In genomic region chr19:2977001-2977685, GRCh38 we compare ENCODE assay signal across 1 cellular context.
TF ChIP-seq lines count a peak whose summit lies in the region.

Gene TLE6, plus strand, starts transcription at chr19:2977564. Its CDS starts 670 bp downstream, at chr19:2978234.

TF ChIP-seq in K562, 482 proteins besides CTCF, POLR2A, EP300 and RAD21 (continued from another document and continues in another):
- TF ChIP-seq ZBTB43 (CRISPR knock-in tag; IDR thresholded peaks at IDR 0.05) (no peak), ZNF778 (CRISPR knock-in tag; IDR thresholded peaks at IDR 0.05) (no peak), ZNF431 (CRISPR knock-in tag; IDR thresholded peaks at IDR 0.05) (peak; percentile 51; the same call in 1 of the 2 replicates), TSC22D4 (tag; IDR thresholded peaks at IDR 0.05) (no peak), NFRKB (IDR thresholded peaks at IDR 0.05; ENCODE audit: low read depth) (0 out of 2 replicates have a peak, but pooled peaks have one; percentile 28), ZNF717 (CRISPR knock-in tag; IDR thresholded peaks at IDR 0.05) (no peak), PBX2 (CRISPR knock-in tag; IDR thresholded peaks at IDR 0.05; ENCODE audit: low read depth) (peak; percentile 83), PBX2 (tag; conservative IDR thresholded peaks at IDR 0.05; ENCODE audit: low read depth) (peak; percentile 93), AFF1 (IDR thresholded peaks at IDR 0.05; ENCODE audit: low read depth in 1 of 2, partially characterized antibody in 2 of 2) (no peak), ZNF830 (CRISPR knock-in tag; IDR thresholded peaks at IDR 0.05) (no peak), YY1 (IDR thresholded peaks at IDR 0.05; ENCODE audit: borderline replicate concordance in 1 of 3, control insufficient read depth in 1 of 3, extremely low read depth in 1 of 3, insufficient read depth in 3 of 3, insufficient read length in 1 of 3, insufficient replicate concordance in 2 of 3, low read depth in 1 of 3, low read length in 2 of 3) (peak; percentile 14 to 86 (median 79)), MNT (conservative IDR thresholded peaks at IDR 0.05) (peak; percentile 99 to 100), MAX (CRISPR knock-in tag; IDR thresholded peaks at IDR 0.05) (peak; percentile 91), ZBED1 (IDR thresholded peaks at IDR 0.05) (no peak), GABPB2 (CRISPR knock-in tag; conservative IDR thresholded peaks at IDR 0.05) (no peak), RB1 (IDR thresholded peaks at IDR 0.05; ENCODE audit: low read depth) (0 out of 2 replicates have a peak, but pooled peaks have one; percentile 23), ELF1 (tag; IDR thresholded peaks at IDR 0.05) (peak; percentile 77), RREB1 (CRISPR knock-in tag; IDR thresholded peaks at IDR 0.05) (no peak), THAP12 (CRISPR knock-in tag; IDR thresholded peaks at IDR 0.05) (no peak), ZNF699 (CRISPR knock-in tag; IDR thresholded peaks at IDR 0.05; ENCODE audit: insufficient replicate concordance) (no peak), ZNF3 (CRISPR knock-in tag; IDR thresholded peaks at IDR 0.05) (no peak), HOXB6 (CRISPR knock-in tag; IDR thresholded peaks at IDR 0.05; ENCODE audit: borderline replicate concordance) (no peak), U2AF2 (optimal IDR thresholded peaks at IDR 0.05; ENCODE audit: low read depth, low read length) (no peak), HDAC2 (IDR thresholded peaks at IDR 0.05) (peak; percentile 75; the same call in 1 of the 2 replicates), ZNF133 (CRISPR knock-in tag; IDR thresholded peaks at IDR 0.05) (no peak), RBM14 (IDR thresholded peaks at IDR 0.05; ENCODE audit: borderline replicate concordance, insufficient read depth, low read depth, low read length) (no peak), FOXM1 (IDR thresholded peaks at IDR 0.05; ENCODE audit: low read depth) (peak; percentile 38), FOXM1 (CRISPR knock-in tag; IDR thresholded peaks at IDR 0.05; ENCODE audit: low read depth) (0 out of 2 replicates have a peak, but pooled peaks have one; percentile 38)
- TF ChIP-seq, protein P1, sequence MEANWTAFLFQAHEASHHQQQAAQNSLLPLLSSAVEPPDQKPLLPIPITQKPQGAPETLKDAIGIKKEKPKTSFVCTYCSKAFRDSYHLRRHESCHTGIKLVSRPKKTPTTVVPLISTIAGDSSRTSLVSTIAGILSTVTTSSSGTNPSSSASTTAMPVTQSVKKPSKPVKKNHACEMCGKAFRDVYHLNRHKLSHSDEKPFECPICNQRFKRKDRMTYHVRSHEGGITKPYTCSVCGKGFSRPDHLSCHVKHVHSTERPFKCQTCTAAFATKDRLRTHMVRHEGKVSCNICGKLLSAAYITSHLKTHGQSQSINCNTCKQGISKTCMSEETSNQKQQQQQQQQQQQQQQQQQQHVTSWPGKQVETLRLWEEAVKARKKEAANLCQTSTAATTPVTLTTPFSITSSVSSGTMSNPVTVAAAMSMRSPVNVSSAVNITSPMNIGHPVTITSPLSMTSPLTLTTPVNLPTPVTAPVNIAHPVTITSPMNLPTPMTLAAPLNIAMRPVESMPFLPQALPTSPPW (CRISPR knock-in tag; IDR thresholded peaks at IDR 0.05), result peak; percentile 98
